ENCODE assay signal across 1 cellular context in genomic region chr4:39976141-39976944, GRCh38.
TF ChIP-seq lines count a peak whose summit lies in the region.

No MANE protein-coding gene starts in this region.

TF ChIP-seq in GM12878, 131 proteins besides CTCF, POLR2A, EP300 and RAD21 (continued from another document):
- TF ChIP-seq PBX3 (IDR thresholded peaks at IDR 0.05; ENCODE audit: insufficient replicate concordance, low read depth, low read length): no peak
- TF ChIP-seq TARDBP (IDR thresholded peaks at IDR 0.05; ENCODE audit: borderline replicate concordance): no peak
- no peak for TF ChIP-seq RBBP5 (conservative IDR thresholded peaks at IDR 0.05)
- TF ChIP-seq ZBED1 (IDR thresholded peaks at IDR 0.05; ENCODE audit: borderline replicate concordance): no peak
- TF ChIP-seq, protein P1, sequence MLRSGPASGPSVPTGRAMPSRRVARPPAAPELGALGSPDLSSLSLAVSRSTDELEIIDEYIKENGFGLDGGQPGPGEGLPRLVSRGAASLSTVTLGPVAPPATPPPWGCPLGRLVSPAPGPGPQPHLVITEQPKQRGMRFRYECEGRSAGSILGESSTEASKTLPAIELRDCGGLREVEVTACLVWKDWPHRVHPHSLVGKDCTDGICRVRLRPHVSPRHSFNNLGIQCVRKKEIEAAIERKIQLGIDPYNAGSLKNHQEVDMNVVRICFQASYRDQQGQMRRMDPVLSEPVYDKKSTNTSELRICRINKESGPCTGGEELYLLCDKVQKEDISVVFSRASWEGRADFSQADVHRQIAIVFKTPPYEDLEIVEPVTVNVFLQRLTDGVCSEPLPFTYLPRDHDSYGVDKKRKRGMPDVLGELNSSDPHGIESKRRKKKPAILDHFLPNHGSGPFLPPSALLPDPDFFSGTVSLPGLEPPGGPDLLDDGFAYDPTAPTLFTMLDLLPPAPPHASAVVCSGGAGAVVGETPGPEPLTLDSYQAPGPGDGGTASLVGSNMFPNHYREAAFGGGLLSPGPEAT (IDR thresholded peaks at IDR 0.05; ENCODE audit: low read depth): peak; percentile 45; the same call in 1 of the 2 replicates
- TF ChIP-seq EGR1 (IDR thresholded peaks at IDR 0.05; ENCODE audit: borderline replicate concordance in 1 of 2, low read depth in 2 of 2, low read length in 2 of 2): no peak
- no peak for TF ChIP-seq TCF7 (IDR thresholded peaks at IDR 0.05; ENCODE audit: borderline replicate concordance)
- peak; percentile 46; the same call in 1 of the 2 replicates for TF ChIP-seq ZNF384 (IDR thresholded peaks at IDR 0.05; ENCODE audit: borderline replicate concordance, low read depth, low read length)
